In genomic region chr3:149299938-149300791, GRCh38 we compare ENCODE assay signal across 9 cellular contexts. TPM values are rescaled to one million over a fixed set of nuclear protein-coding genes. Genes with fewer than 3 reads are reported as not detected.
DNase-seq lines count a peak whose midpoint lies in the region; ATAC-seq, FAIRE-seq and TF ChIP-seq lines count a peak whose summit lies in the region.
"Had no signal": no experiment of that assay in that cellular context is flagged by ENCODE, and none has a peak within 500 bp of the region (broad histone marks: within the 10 kb centered on the region; RNA-seq: fewer than 3 reads in every experiment).

No MANE protein-coding gene starts in this region.

- DNase-seq in CD14-positive monocyte (ENCODE audit: low spot score) = no peak
- DNase-seq in H54 (ENCODE audit: insufficient read length, low spot score) = peak; percentile 26
- peak; percentile 32 for DNase-seq in NCI-H345 (lab: John Stamatoyannopoulos, UW)
- peak; percentile 63 for DNase-seq in brain pericyte (ENCODE audit: low read depth, low spot score)
- peak; percentile 71 for DNase-seq in mesendoderm

- TF ChIP-seq POLR2A in H54 (IDR thresholded peaks at IDR 0.05; ENCODE audit: low read depth, low read length) = no peak

- peak overlapping the region; percentile 61 for H3K18ac ChIP-seq in mesendoderm (ENCODE audit: low read length)

- no peak overlapping the region for H3K9ac ChIP-seq in mesendoderm (ENCODE audit: low read length)

- no peak overlapping the region for H2BK5ac ChIP-seq in mesendoderm (ENCODE audit: low read length)

- no peaks in the 10 kb centered on the region for H3K79me2 ChIP-seq in mesendoderm (ENCODE audit: control insufficient read depth, insufficient read depth, low read length)

- no CpG with 5 or more reads among the region's 5 CpGs for whole genome bisulfite sequencing in mesendoderm (ENCODE audit: extremely low coverage, insufficient coverage, low lambda C conversion rate)

- H3K9me3 Mint-ChIP-seq in CD14-positive monocyte = no peaks in the 10 kb centered on the region
- H3K9me3 Mint-ChIP-seq in stimulated activated memory B cell treated with anti-CD40 and anti-IgM and Interleukin-4, amounts not matched to agents 10 μg/mL and 1 μg/mL and 100 μg/mL, for 72 hours = no peaks in the 10 kb centered on the region

- no peak overlapping the region for H3K4ac ChIP-seq in mesendoderm (ENCODE audit: low read depth, low read length)

- FAIRE-seq in H54 (lab: Jason Lieb, UNC) = peak; percentile 100

- no peak for TF ChIP-seq CTCF in CD14-positive monocyte (IDR thresholded peaks at IDR 0.05)

- H3K4me3 Mint-ChIP-seq in CD14-positive monocyte = no peak overlapping the region
- H3K4me3 Mint-ChIP-seq in stimulated activated memory B cell treated with anti-CD40 and anti-IgM and Interleukin-4, amounts not matched to agents 10 μg/mL and 1 μg/mL and 100 μg/mL, for 72 hours = no peak overlapping the region
- H3K4me3 Mint-ChIP-seq: neural crest cell had no signal

- no peaks in the 10 kb centered on the region for H3K36me3 ChIP-seq in mesendoderm (ENCODE audit: control insufficient read depth, insufficient read depth, low read length)

- H3K27me3 Mint-ChIP-seq in CD14-positive monocyte (ENCODE audit: low read depth in 3 of 3) = peaks cover 0 to 4% (median 3%) of the 10 kb centered on the region in 3 donors
- H3K27me3 Mint-ChIP-seq in stimulated activated memory B cell treated with anti-CD40 and anti-IgM and Interleukin-4, amounts not matched to agents 10 μg/mL and 1 μg/mL and 100 μg/mL, for 72 hours = peaks cover 31% of the 10 kb centered on the region

- ATAC-seq in GM21825 (IDR thresholded peaks at IDR 0.05; ENCODE audit: unreplicated experiment) (no peak), GM18861 (IDR thresholded peaks at IDR 0.05; ENCODE audit: unreplicated experiment) (no peak)
- no peak for ATAC-seq in stimulated activated memory B cell treated with anti-CD40 and anti-IgM and Interleukin-4, amounts not matched to agents 10 μg/mL and 1 μg/mL and 100 μg/mL, for 72 hours

- no peak overlapping the region for H3K23ac ChIP-seq in mesendoderm (ENCODE audit: low read length)

- no peak overlapping the region for H2BK120ac ChIP-seq in mesendoderm (ENCODE audit: low read depth, low read length)

- H3K4me2 ChIP-seq in mesendoderm (ENCODE audit: low read length) = no peak overlapping the region

- H3K4me1 ChIP-seq in mesendoderm (ENCODE audit: control insufficient read depth, low read depth, low read length) = no peaks in the 10 kb centered on the region

- H2BK15ac ChIP-seq in mesendoderm (replicated peaks; ENCODE audit: low read depth) = no peak overlapping the region

- intact Hi-C loops in CD14-positive monocyte (cut with micrococcal nuclease) = no loop called here

- H3K4me3 ChIP-seq in mesendoderm (ENCODE audit: low read length) = no peak overlapping the region

- H3K36me3 Mint-ChIP-seq in CD14-positive monocyte = no peaks in the 10 kb centered on the region
- no peaks in the 10 kb centered on the region for H3K36me3 Mint-ChIP-seq in stimulated activated memory B cell treated with anti-CD40 and anti-IgM and Interleukin-4, amounts not matched to agents 10 μg/mL and 1 μg/mL and 100 μg/mL, for 72 hours

- H4K8ac ChIP-seq in mesendoderm (ENCODE audit: low read depth, low read length) = no peak overlapping the region

- no peak overlapping the region for H4K5ac ChIP-seq in mesendoderm (ENCODE audit: low read length)

- no peak overlapping the region for H3K27ac ChIP-seq in mesendoderm (ENCODE audit: low read depth, low read length)

- H3K56ac ChIP-seq in mesendoderm (ENCODE audit: low read length) = no peak overlapping the region

- H2AK5ac ChIP-seq in mesendoderm (ENCODE audit: low read length) = no peak overlapping the region

- H3K79me1 ChIP-seq in mesendoderm (ENCODE audit: low read length) = no peaks in the 10 kb centered on the region

- no peaks in the 10 kb centered on the region for H3K27me3 ChIP-seq in mesendoderm (ENCODE audit: insufficient read depth, low read length, poor library complexity)

- H3K27ac Mint-ChIP-seq in CD14-positive monocyte = peak overlapping the region in 4 of 7 donors; percentile 6 to 71 (median 46)
- H3K27ac Mint-ChIP-seq in stimulated activated memory B cell treated with anti-CD40 and anti-IgM and Interleukin-4, amounts not matched to agents 10 μg/mL and 1 μg/mL and 100 μg/mL, for 72 hours = no peak overlapping the region

- H3K4me1 Mint-ChIP-seq in CD14-positive monocyte = peaks cover 33% of the 10 kb centered on the region
- H3K4me1 Mint-ChIP-seq in stimulated activated memory B cell treated with anti-CD40 and anti-IgM and Interleukin-4, amounts not matched to agents 10 μg/mL and 1 μg/mL and 100 μg/mL, for 72 hours = no peaks in the 10 kb centered on the region

RNA-seq across cellular contexts. Expression of gene TM4SF18, which starts 33.3 kb away (rescaled TPM):
- not detected for polyA plus RNA-seq in CD14-positive monocyte
- 1.3 TPM for polyA plus RNA-seq in mesendoderm (2013, experiment 1 of 2)
- polyA plus RNA-seq in mesendoderm (2013, experiment 2 of 2) = 1.3 TPM
